ENCODE assay signal across 9 cellular contexts in genomic region chr22:29225422-29226090, GRCh38. TPM values are rescaled to one million over a fixed set of nuclear protein-coding genes. Genes with fewer than 3 reads are reported as not detected.
DNase-seq lines count a peak whose midpoint lies in the region; ATAC-seq and TF ChIP-seq lines count a peak whose summit lies in the region.
"Had no signal": no experiment of that assay in that cellular context is flagged by ENCODE, and none has a peak within 500 bp of the region (broad histone marks: within the 10 kb centered on the region; RNA-seq: fewer than 3 reads in every experiment).

No MANE protein-coding gene starts in this region.

- no peak overlapping the region for H3K4me2 ChIP-seq in OCI-LY7 (ENCODE audit: low read length)

- TF ChIP-seq CTCF in heart left ventricle (IDR thresholded peaks at IDR 0.05) (no peak), OCI-LY7 (conservative IDR thresholded peaks at IDR 0.05; ENCODE audit: low read length) (no peak)

- no peak overlapping the region for H2AFZ ChIP-seq in OCI-LY7 (ENCODE audit: low read length)
- H2AFZ ChIP-seq: parathyroid adenoma had no signal

- peak overlapping the region; percentile 47 for H3K4me3 ChIP-seq in SJCRH30
- no peak overlapping the region for H3K4me3 ChIP-seq in heart left ventricle
- H3K4me3 ChIP-seq in OCI-LY7 (ENCODE audit: low read depth, low read length, poor library complexity, severe bottlenecking), result no peak overlapping the region

- no TSS peak for BruUV-seq in OCI-LY7 (replicated peaks; lab: Mats Ljungman, UMichigan)

- H3K9me3 ChIP-seq in SJCRH30 (replicated peaks) (no peaks in the 10 kb centered on the region), heart left ventricle (no peaks in the 10 kb centered on the region), OCI-LY7 (ENCODE audit: low read length) (no peaks in the 10 kb centered on the region)

- H4K20me1 ChIP-seq in OCI-LY7 (ENCODE audit: insufficient read depth, low read length), result no peaks in the 10 kb centered on the region

- no peaks in the 10 kb centered on the region for H3K9me2 ChIP-seq in OCI-LY7 (ENCODE audit: insufficient read depth, low read length)

- TF ChIP-seq POLR2A in heart left ventricle (IDR thresholded peaks at IDR 0.05), result no peak

- CTCF ChIA-PET in OCI-LY7 (lab: Charles Lee; ENCODE audit: unreplicated experiment), result no interaction called here

- peak overlapping the region; percentile 91 for H3K27ac ChIP-seq in SJCRH30
- H3K27ac ChIP-seq in heart left ventricle, result peak overlapping the region in 8 of 12 donors; percentile 8 to 66 (median 31)
- no peak overlapping the region for H3K27ac ChIP-seq in OCI-LY7 (ENCODE audit: low read depth, low read length, poor library complexity, severe bottlenecking)
- H3K27ac ChIP-seq: parathyroid adenoma had no signal

- no peaks in the 10 kb centered on the region for H3K27me3 ChIP-seq in SJCRH30
- H3K27me3 ChIP-seq in heart left ventricle, result no peaks in the 10 kb centered on the region

- no peaks in the 10 kb centered on the region for H3K79me2 ChIP-seq in OCI-LY7 (ENCODE audit: insufficient read depth, low read depth, low read length)
- H3K79me2 ChIP-seq: parathyroid adenoma had no signal

- ATAC-seq in heart left ventricle, result peak; percentile 65 to 90 (median 87)
- no peak for ATAC-seq in HG03280 (IDR thresholded peaks at IDR 0.05; ENCODE audit: unreplicated experiment)

- intact Hi-C loops in heart left ventricle (cut with DNase I) (no loop called here), OCI-LY7 (cut with micrococcal nuclease; ENCODE audit: unreplicated experiment) (no loop called here)

- POLR2A ChIA-PET in OCI-LY7 (lab: Charles Lee), result no interaction called here

- WGBS in heart left ventricle, 4 donors, result 40 to 56% (median 48%) methylated on average over 16 of the region's 16 CpGs

- DNase-seq in GM03348 (ENCODE audit: low spot score), result peak; percentile 67
- DNase-seq in SJCRH30, result peak; percentile 76 to 81
- peak; percentile 49 to 84 (median 62) for DNase-seq in heart left ventricle
- DNase-seq in retina, result peak; percentile 31
- no peak for DNase-seq in OCI-LY7 (ENCODE audit: low spot score)
- DNase-seq in NCI-H510A treated with DMSO at 0.1 percent for 48 hours (lab: John Stamatoyannopoulos, UW), result no peak
- DNase-seq in GM19240 (ENCODE audit: insufficient read length, low spot score), result no peak

- peaks cover 19% of the 10 kb centered on the region for H3K4me1 ChIP-seq in SJCRH30
- peaks cover 0 to 18% (median 13%) of the 10 kb centered on the region in 12 donors for H3K4me1 ChIP-seq in heart left ventricle
- H3K4me1 ChIP-seq in OCI-LY7 (ENCODE audit: insufficient read depth, low read length, poor library complexity, severe bottlenecking), result no peaks in the 10 kb centered on the region
- H3K4me1 ChIP-seq: parathyroid adenoma had no signal

- H3K36me3 ChIP-seq in SJCRH30 (no peaks in the 10 kb centered on the region), heart left ventricle (no peaks in the 10 kb centered on the region), OCI-LY7 (ENCODE audit: insufficient read depth, low read length) (no peaks in the 10 kb centered on the region)

RNA-seq across cellular contexts. Expression of gene EMID1, which starts 19.9 kb away (rescaled TPM):
- total RNA-seq in SJCRH30 (2014; rRNA removed; shearing (Covaris generic)), result 2.2 and 2.3 TPM in 2 replicates
- total RNA-seq in heart left ventricle (1 to 10 TPM in 2 of 9 donors, under 1 TPM in 6, not detected in 1; 0.16 to 1.5 (median 0.32) TPM), OCI-LY7 (2022) (not detected in 2 replicates)
- under 1 TPM in 1 of 2 donors, not detected in 1; 0.43 TPM for polyA plus RNA-seq in heart left ventricle
- not detected in 2 replicates for total RNA-seq in OCI-LY7 (2014; rRNA removed; shearing (Covaris generic))

RNA-seq across cellular contexts. Expression of gene RHBDD3, which starts 42.2 kb away (rescaled TPM):
- 20.3 and 21.8 TPM in 2 replicates for total RNA-seq in SJCRH30 (2014; rRNA removed; shearing (Covaris generic))
- total RNA-seq in heart left ventricle (10 to 100 TPM; 10.9 to 29.5 (median 12.6) TPM), OCI-LY7 (2022) (38.6 and 39.2 TPM in 2 replicates)
- 10 to 100 TPM; 17.2 to 18.8 TPM for polyA plus RNA-seq in heart left ventricle
- total RNA-seq in OCI-LY7 (2014; rRNA removed; shearing (Covaris generic)), result 37.9 and 44.5 TPM in 2 replicates

RNA-seq across cellular contexts. Expression of gene EWSR1, which starts 42.5 kb away (rescaled TPM):
- total RNA-seq in SJCRH30 (2014; rRNA removed; shearing (Covaris generic)), result 275 and 298 TPM in 2 replicates
- 100 to 1,000 TPM; 103 to 202 (median 138) TPM for total RNA-seq in heart left ventricle
- 100 to 1,000 TPM in 1 of 2 donors, 10 to 100 TPM in 1; 94.3 to 138 TPM for polyA plus RNA-seq in heart left ventricle
- 270 and 311 TPM in 2 replicates for total RNA-seq in OCI-LY7 (2014; rRNA removed; shearing (Covaris generic))
- total RNA-seq in OCI-LY7 (2022), result 333 and 375 TPM in 2 replicates

Comparison
In these comparisons a context has a peak if more than half of its experiments do, and no peak if none do; other contexts are left out.
1. DNase-seq: peak in GM03348 (single experiment), SJCRH30 (2 of 2), heart left ventricle (5 of 5) and retina (single experiment); none in OCI-LY7 (single experiment), NCI-H510A treated with DMSO at 0.1 percent for 48 hours (single experiment) and GM19240 (single experiment).